Comparison of ENCODE assay signal across 8 cellular contexts in genomic region chr4:52051213-52051614, GRCh38. TPM values are rescaled to one million over a fixed set of nuclear protein-coding genes. Genes with fewer than 3 reads are reported as not detected.
A peak's percentile ranks its signal among the peaks of the same experiment; 100 is the strongest.
DNase-seq lines count a peak whose midpoint lies in the region; ATAC-seq and TF ChIP-seq lines count a peak whose summit lies in the region.

SPATA18 (plus strand) TSS chr4:52051304; CDS start chr4:52051705, 401 bp downstream.

- H3K9me3 ChIP-seq in HEK293 (ENCODE audit: control insufficient read depth, insufficient read depth, low read depth, low read length), result no peaks in the 10 kb centered on the region
- peaks cover 4% of the 10 kb centered on the region for H3K9me3 ChIP-seq in neural progenitor cell (ENCODE audit: low read depth)
- H3K9me3 ChIP-seq in BE2C, result no peaks in the 10 kb centered on the region

- H3K36me3 ChIP-seq in HEK293 (ENCODE audit: control insufficient read depth in 2 of 2, insufficient read depth in 1 of 2, low read length in 2 of 2) (no peaks in the 10 kb centered on the region), neural progenitor cell (no peaks in the 10 kb centered on the region), BE2C (no peaks in the 10 kb centered on the region)

- ATAC-seq in SK-N-SH treated with all-trans-retinoic acid at 6 μM for 48 hours, result peak; percentile 57

- peaks cover 19% of the 10 kb centered on the region for H3F3A ChIP-seq in neural progenitor cell (ENCODE audit: low read depth)

- CTCF ChIA-PET in HEK293 (lab: Yijun Ruan, JAX), result no interaction called here

- peak within 1 kb of the TSS; percentile 66; the same call in 1 of the 2 replicates for H3K27ac ChIP-seq in HEK293 (ENCODE audit: extremely low read depth, low read depth, low read length)
- peak within 1 kb of the TSS; percentile 51 for H3K27ac ChIP-seq in neural progenitor cell

- H3K4me1 ChIP-seq in HEK293 (ENCODE audit: control insufficient read depth, insufficient read depth, low read length) (no peaks in the 10 kb centered on the region), neural progenitor cell (peaks cover 10% of the 10 kb centered on the region), BE2C (no peaks in the 10 kb centered on the region)

- H3K79me2 ChIP-seq in neural progenitor cell (ENCODE audit: low read depth), result no peaks in the 10 kb centered on the region

- POLR2A ChIA-PET in HEK293 (lab: Yijun Ruan, JAX), result interaction anchor here (2.2 kb wide), 1 partner anchor 13 kb away, joined by 10 read pairs; the partner anchor contains the start of gene SGCB

- H3K4me3 ChIP-seq in HEK293 (ENCODE audit: low read depth, low read length) (peak within 1 kb of the TSS; percentile 54), neural progenitor cell (peak within 1 kb of the TSS; percentile 68), BE2C (ENCODE audit: low read depth, low read length) (no peak within 1 kb of the TSS)

- H3K36me3 Mint-ChIP-seq in neural progenitor cell, result no peaks in the 10 kb centered on the region

- H3K27me3 ChIP-seq in neural progenitor cell (peaks cover 21% of the 10 kb centered on the region), BE2C (peaks cover 7% of the 10 kb centered on the region)

- no peak for TF ChIP-seq CTCF in HEK293 (tag by site-specific recombination; IDR thresholded peaks at IDR 0.05)
- no peak for TF ChIP-seq CTCF in neural progenitor cell (IDR thresholded peaks at IDR 0.05)
- no peak for TF ChIP-seq CTCF in BE2C (IDR thresholded peaks at IDR 0.05; ENCODE audit: low read depth, low read length)

- H3K9me3 Mint-ChIP-seq in neural progenitor cell, result peaks cover 18% of the 10 kb centered on the region

- peak within 1 kb of the TSS; percentile 84 for H3K4me3 Mint-ChIP-seq in neural progenitor cell

- H2AFZ ChIP-seq in neural progenitor cell (replicated peaks), result peak within 1 kb of the TSS; percentile 96

- H3K4me1 Mint-ChIP-seq in neural progenitor cell, result peaks cover 10% of the 10 kb centered on the region

- H3K4me2 ChIP-seq in neural progenitor cell, result peak within 1 kb of the TSS; percentile 93

- no peak within 1 kb of the TSS for H3K9ac ChIP-seq in neural progenitor cell

- peak; percentile 23 for DNase-seq in NCI-H2227 (lab: John Stamatoyannopoulos, UW; ENCODE audit: unreplicated experiment)
- no peak for DNase-seq in NCI-H2227 treated with DMSO at 0.1 percent for 48 hours (lab: John Stamatoyannopoulos, UW)
- peak; percentile 30 for DNase-seq in fibroblast of peridontal ligament (ENCODE audit: extremely low read depth)
- peak; percentile 38 for DNase-seq in neural progenitor cell (ENCODE audit: low spot score)
- no peak for DNase-seq in NCI-H1436 treated with DMSO at 0.1 percent for 48 hours (lab: John Stamatoyannopoulos, UW)
- no peak for DNase-seq in BE2C

- peaks cover 30% of the 10 kb centered on the region for H3K27me3 Mint-ChIP-seq in neural progenitor cell (ENCODE audit: insufficient read depth, low read depth)

- no peaks in the 10 kb centered on the region for H4K20me1 ChIP-seq in neural progenitor cell (ENCODE audit: low read depth)

- H3K27ac Mint-ChIP-seq in neural progenitor cell, result no peak within 1 kb of the TSS

TF ChIP-seq in HEK293, 187 proteins besides CTCF, POLR2A, EP300 and RAD21 (continues in another document):
- peak; percentile 70 for TF ChIP-seq ZBTB26 (tag by site-specific recombination; optimal IDR thresholded peaks at IDR 0.05)
- TF ChIP-seq ZNF785 (tag by site-specific recombination; IDR thresholded peaks at IDR 0.05), result no peak
- TF ChIP-seq ZNF341 (tag by site-specific recombination; IDR thresholded peaks at IDR 0.05; ENCODE audit: low read depth), result peak; percentile 22; the same call in 1 of the 2 replicates
- no peak for TF ChIP-seq ZNF596 (tag by site-specific recombination; IDR thresholded peaks at IDR 0.05)
- no peak for TF ChIP-seq HIC1 (tag by site-specific recombination; IDR thresholded peaks at IDR 0.05)
- TF ChIP-seq ZNF423 (tag by site-specific recombination; IDR thresholded peaks at IDR 0.05), result no peak
- TF ChIP-seq YY2 (tag by site-specific recombination; IDR thresholded peaks at IDR 0.05), result no peak
- no peak for TF ChIP-seq ZNF548 (tag by site-specific recombination; IDR thresholded peaks at IDR 0.05)
- peak; percentile 29; the same call in 1 of the 2 replicates for TF ChIP-seq ZNF561 (tag by site-specific recombination; IDR thresholded peaks at IDR 0.05; ENCODE audit: borderline replicate concordance)
- no peak for TF ChIP-seq SP7 (tag by site-specific recombination; IDR thresholded peaks at IDR 0.05)
- 0 out of 2 replicates have a peak, but pooled peaks have one; percentile 8 for TF ChIP-seq KLF9 (tag by site-specific recombination; IDR thresholded peaks at IDR 0.05; ENCODE audit: low read depth)
- no peak for TF ChIP-seq MYNN (tag by site-specific recombination; IDR thresholded peaks at IDR 0.05; ENCODE audit: borderline replicate concordance)

TF ChIP-seq in SK-N-SH treated with all-trans-retinoic acid at 6 μM for 48 hours, 23 proteins besides CTCF, POLR2A, EP300 and RAD21:
- TF ChIP-seq CSDC2 (CRISPR knock-in tag; IDR thresholded peaks at IDR 0.05) (no peak), TOX (CRISPR knock-in tag; IDR thresholded peaks at IDR 0.05; ENCODE audit: borderline replicate concordance) (no peak), SNAI2 (CRISPR knock-in tag; IDR thresholded peaks at IDR 0.05) (no peak), ZC3H10 (CRISPR knock-in tag; IDR thresholded peaks at IDR 0.05) (no peak), ZFP3 (CRISPR knock-in tag; IDR thresholded peaks at IDR 0.05) (no peak), ESRRG (CRISPR knock-in tag; IDR thresholded peaks at IDR 0.05) (no peak), TSHZ2 (CRISPR knock-in tag; IDR thresholded peaks at IDR 0.05) (no peak), ZNF565 (CRISPR knock-in tag; conservative IDR thresholded peaks at IDR 0.05; ENCODE audit: low read depth) (no peak), RARB (CRISPR knock-in tag; IDR thresholded peaks at IDR 0.05) (no peak), TCF4 (CRISPR knock-in tag; IDR thresholded peaks at IDR 0.05; ENCODE audit: borderline replicate concordance) (no peak), ZFP30 (CRISPR knock-in tag; IDR thresholded peaks at IDR 0.05) (no peak), PPARA (CRISPR knock-in tag; IDR thresholded peaks at IDR 0.05; ENCODE audit: borderline replicate concordance) (no peak), POU6F1 (CRISPR knock-in tag; IDR thresholded peaks at IDR 0.05; ENCODE audit: borderline replicate concordance, low read depth) (no peak), CREB5 (CRISPR knock-in tag; IDR thresholded peaks at IDR 0.05; ENCODE audit: low read depth) (no peak)
TF ChIP-seq in SK-N-SH treated with all-trans-retinoic acid at 6 μM for 48 hours: peak in this region for 0.

RNA-seq across cellular contexts. Expression of gene SPATA18, which starts in this region (rescaled TPM):
- total RNA-seq in neural progenitor cell (ENCODE audit: low replicate concordance), result 5.4 and 7.2 TPM in 2 replicates
- 0.40 TPM for polyA plus RNA-seq in BE2C (2012; ENCODE audit: insufficient read depth, insufficient read length, low read depth)

Comparison
In these comparisons a context has a peak if more than half of its experiments do, and no peak if none do; other contexts are left out.
1. DNase-seq: peak in NCI-H2227 (single experiment), fibroblast of peridontal ligament (single experiment) and neural progenitor cell (single experiment); none in NCI-H2227 treated with DMSO at 0.1 percent for 48 hours (single experiment), NCI-H1436 treated with DMSO at 0.1 percent for 48 hours (single experiment) and BE2C (single experiment).